In genomic region chr5:180250329-180250728, GRCh38 we compare ENCODE assay signal across 19 cellular contexts. TPM values are rescaled to one million over a fixed set of nuclear protein-coding genes. Genes with fewer than 3 reads are reported as not detected.
DNase-seq lines count a peak whose midpoint lies in the region; FAIRE-seq and TF ChIP-seq lines count a peak whose summit lies in the region.
"Had no signal": no experiment of that assay in that cellular context is flagged by ENCODE, and none has a peak within 500 bp of the region (broad histone marks: within the 10 kb centered on the region; RNA-seq: fewer than 3 reads in every experiment).

No MANE protein-coding gene starts in this region.

- FAIRE-seq in kidney (lab: Jason Lieb, UNC), result no peak
- FAIRE-seq: A204.1, GM12878 had no signal

- TF ChIP-seq CTCF in HL-60 (IDR thresholded peaks at IDR 0.05; ENCODE audit: insufficient read depth, low read length) (no peak), kidney (IDR thresholded peaks at IDR 0.05; ENCODE audit: borderline replicate concordance, extremely low read depth, insufficient read depth) (no peak)

- peaks cover 18 to 36% of the 10 kb centered on the region in 2 donors for H3K36me3 ChIP-seq in kidney (ENCODE audit: control insufficient read depth in 1 of 2, insufficient read depth in 2 of 2, low read length in 2 of 2)

- H3K27ac ChIP-seq in HL-60 (replicated peaks) (peak overlapping the region; percentile 40), cingulate gyrus (ENCODE audit: low read depth, low read length) (peak overlapping the region; percentile 6), kidney (ENCODE audit: low read depth in 2 of 2, low read length in 2 of 2) (no peak overlapping the region), temporal lobe (ENCODE audit: low read depth, low read length) (peak overlapping the region; percentile 71)

- no peak overlapping the region for H3K9ac ChIP-seq in kidney (ENCODE audit: low read length in 2 of 2)

- H3K4me3 ChIP-seq in HL-60 (replicated peaks; ENCODE audit: insufficient read depth, low read length), result no peak overlapping the region
- H3K4me3 ChIP-seq in kidney (ENCODE audit: low read length in 2 of 2), result no peak overlapping the region
- H3K4me3 ChIP-seq: GM12878 had no signal

- H3K4me1 ChIP-seq in kidney (ENCODE audit: control insufficient read depth in 1 of 2, insufficient read depth in 1 of 2, low read depth in 1 of 2, low read length in 2 of 2), result no peaks in the 10 kb centered on the region
- H3K4me1 ChIP-seq: BE2C had no signal

- intact Hi-C loops in kidney (cut with DNase I), result no loop called here

- peak in 1 of 2 experiments; percentile 44 for DNase-seq in HL-60 (ENCODE audit: low read depth in 1 of 2, low spot score in 1 of 2)
- DNase-seq in kidney, result peak; percentile 19
- DNase-seq in OCI-M1 (lab: John Stamatoyannopoulos, UW), result no peak
- no peak for DNase-seq in NCI-H1048 (lab: John Stamatoyannopoulos, UW)
- DNase-seq in HK-2 (ENCODE audit: unreplicated experiment), result no peak
- DNase-seq: ACHN; BE2C; CD4-positive, CD25-positive, alpha-beta regulatory T cell; CD8-positive, alpha-beta memory T cell; COR-L47; DMS 273 treated with DMSO at 0.1 percent for 48 hours; DMS53; GOT3; H7; HFFc6 had no signal

- peaks cover 17 to 74% of the 10 kb centered on the region in 2 donors for H3K9me3 ChIP-seq in kidney (ENCODE audit: control insufficient read depth in 1 of 2, low read length in 2 of 2)

- no peaks in the 10 kb centered on the region for H3K27me3 ChIP-seq in HL-60 (ENCODE audit: insufficient read depth, poor library complexity, severe bottlenecking)
- H3K27me3 ChIP-seq: BE2C had no signal

RNA-seq across cellular contexts. Expression of gene RASGEF1C, which starts 41.3 kb away (rescaled TPM):
- total RNA-seq in kidney (0.16 TPM), temporal lobe (21.4 TPM)
- 0.15 TPM for polyA plus RNA-seq in kidney (ENCODE audit: insufficient read depth, low read depth, low replicate concordance)
- total RNA-seq: CD4-positive, CD25-positive, alpha-beta regulatory T cell; CD8-positive, alpha-beta memory T cell; GM12878; HFFc6 had no signal
- polyA plus RNA-seq: CD4-positive, CD25-positive, alpha-beta regulatory T cell; CD8-positive, alpha-beta memory T cell; GM12878 had no signal

RNA-seq across cellular contexts. Expression of gene MAPK9, which starts 41.6 kb away (rescaled TPM):
- total RNA-seq in kidney (30.9 TPM), temporal lobe (54.6 TPM)
- 17.3 TPM for polyA plus RNA-seq in kidney (ENCODE audit: insufficient read depth, low read depth, low replicate concordance)

Comparison
In these comparisons a context has a peak if more than half of its experiments do, and no peak if none do; other contexts are left out.
1. H3K27ac ChIP-seq: peak in HL-60 (single experiment), cingulate gyrus (single experiment) and temporal lobe (single experiment); none in kidney (0 of 2).
2. RNA of gene RASGEF1C, which starts 41.3 kb away (total RNA-seq): 21.4 TPM in temporal lobe (single experiment); 0.16 TPM in kidney (single experiment); every median in the first group is over 10 times any median in the second.